ENCODE assay signal across 9 cellular contexts in the genomic region with DNA sequence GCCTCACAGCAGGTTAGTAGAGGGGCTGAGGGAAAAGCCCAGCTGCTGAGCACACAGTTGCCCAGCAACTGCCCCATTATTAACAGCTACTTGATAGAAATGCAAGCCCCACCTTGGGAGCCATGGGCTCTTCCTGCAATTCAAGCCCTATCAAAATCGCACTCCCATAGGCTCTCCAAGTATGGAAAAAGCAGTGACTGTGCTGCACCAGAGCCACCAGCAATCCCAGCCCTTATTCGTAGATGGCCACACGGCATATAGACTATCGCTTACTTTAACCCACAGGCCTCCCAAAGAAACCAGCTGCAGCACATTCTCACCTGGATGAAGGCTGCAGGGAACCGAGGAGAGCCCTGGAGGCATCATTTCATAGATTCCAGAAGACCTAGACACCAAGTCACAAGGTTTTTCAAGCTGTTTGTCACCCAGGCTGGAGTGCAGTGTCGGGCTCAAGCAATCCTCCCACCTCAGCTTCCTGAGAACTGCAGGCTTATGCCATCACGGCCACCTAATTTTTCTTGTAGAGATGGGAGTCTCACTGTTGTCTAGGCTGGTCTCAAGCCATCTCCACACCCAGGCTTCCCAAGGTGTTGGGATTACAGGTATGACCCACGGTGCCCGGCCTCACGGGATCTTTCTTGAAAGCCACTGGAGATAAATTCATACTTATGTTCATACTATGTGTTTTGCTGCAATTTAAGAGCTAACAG. TPM values are rescaled to one million over a fixed set of nuclear protein-coding genes. Genes with fewer than 3 reads are reported as not detected.
DNase-seq lines count a peak whose midpoint lies in the region; ATAC-seq and TF ChIP-seq lines count a peak whose summit lies in the region.
"Had no signal": no experiment of that assay in that cellular context is flagged by ENCODE, and none has a peak within 500 bp of the region (broad histone marks: within the 10 kb centered on the region; RNA-seq: fewer than 3 reads in every experiment).

No MANE protein-coding gene starts in this region.

- ATAC-seq in left lung (no peak), GM18861 (IDR thresholded peaks at IDR 0.05; ENCODE audit: unreplicated experiment) (no peak)

- H3K4me1 Mint-ChIP-seq in CD8-positive, alpha-beta memory T cell, result peaks cover 13 to 19% (median 18%) of the 10 kb centered on the region in 3 donors
- H3K4me1 Mint-ChIP-seq in activated T-cell treated with anti-CD3 and anti-CD28 coated beads, Interleukin-2, amount 50 U/mL, for 24 hours (ENCODE audit: low read depth), result peaks cover 28% of the 10 kb centered on the region

- H3K9me3 ChIP-seq in CD8-positive, alpha-beta memory T cell (ENCODE audit: low read length), result no peaks in the 10 kb centered on the region
- H3K9me3 ChIP-seq in HUES48 (ENCODE audit: control insufficient read depth, insufficient read depth, low read length), result no peaks in the 10 kb centered on the region
- H3K9me3 ChIP-seq in left lung, result no peaks in the 10 kb centered on the region
- H3K9me3 ChIP-seq in ascending aorta, result no peaks in the 10 kb centered on the region
- H3K9me3 ChIP-seq: SJSA1 had no signal

- CTCF ChIA-PET in CD8-positive, alpha-beta memory T cell (lab: Charles Lee), result interaction anchor here (0.7 to 4.8 kb wide), 22 partner anchors 10 to 350 kb away, joined by 3 to 37 read pairs (median 4); partner anchors contain the start of gene NCL
- CTCF ChIA-PET in HEK293T (lab: Yijun Ruan, JAX), result interaction anchor here (1.0 to 1.4 kb wide), 3 partner anchors 11 to 48 kb away, joined by 3 to 5 read pairs (median 4); no protein-coding TSS in a partner anchor

- H3K4me3 Mint-ChIP-seq in CD8-positive, alpha-beta memory T cell, result no peak overlapping the region
- H3K4me3 Mint-ChIP-seq in activated T-cell treated with anti-CD3 and anti-CD28 coated beads, Interleukin-2, amount 50 U/mL, for 24 hours, result peak overlapping the region; percentile 15

- H3K27me3 ChIP-seq in CD8-positive, alpha-beta memory T cell (ENCODE audit: insufficient read depth, low read length, poor library complexity, severe bottlenecking), result no peaks in the 10 kb centered on the region
- H3K27me3 ChIP-seq in HUES48 (ENCODE audit: control insufficient read depth, insufficient read depth, low read length), result no peaks in the 10 kb centered on the region
- no peaks in the 10 kb centered on the region for H3K27me3 ChIP-seq in left lung
- H3K27me3 ChIP-seq in ascending aorta, result no peaks in the 10 kb centered on the region
- H3K27me3 ChIP-seq: SJSA1 had no signal

- H3K4me3 ChIP-seq in CD8-positive, alpha-beta memory T cell (ENCODE audit: low read length), result no peak overlapping the region
- H3K4me3 ChIP-seq in HUES48 (ENCODE audit: low read depth, low read length) (no peak overlapping the region), left lung (no peak overlapping the region), ascending aorta (no peak overlapping the region)
- H3K4me3 ChIP-seq: SJSA1 had no signal

- no peak overlapping the region for H3K27ac ChIP-seq in CD8-positive, alpha-beta memory T cell (ENCODE audit: low read depth, low read length)
- H3K27ac ChIP-seq in HUES48 (ENCODE audit: low read depth, low read length) (peak overlapping the region; percentile 51), left lung (no peak overlapping the region), ascending aorta (peak overlapping the region in 1 of 2 donors; percentile 15)
- H3K27ac ChIP-seq: SJSA1 had no signal

- H3K36me3 Mint-ChIP-seq in CD8-positive, alpha-beta memory T cell, result peaks cover 5 to 62% (median 19%) of the 10 kb centered on the region in 3 donors
- H3K36me3 Mint-ChIP-seq in activated T-cell treated with anti-CD3 and anti-CD28 coated beads, Interleukin-2, amount 50 U/mL, for 24 hours (ENCODE audit: low read depth), result peaks cover 68% of the 10 kb centered on the region

- peak overlapping the region in 7 of 8 donors; percentile 14 to 81 (median 73) for H3K27ac Mint-ChIP-seq in CD8-positive, alpha-beta memory T cell
- H3K27ac Mint-ChIP-seq in activated T-cell treated with anti-CD3 and anti-CD28 coated beads, Interleukin-2, amount 50 U/mL, for 24 hours, result peak overlapping the region; percentile 83

- H3K27me3 Mint-ChIP-seq in CD8-positive, alpha-beta memory T cell, result peaks cover 0 to 2% of the 10 kb centered on the region in 2 donors
- H3K27me3 Mint-ChIP-seq in activated T-cell treated with anti-CD3 and anti-CD28 coated beads, Interleukin-2, amount 50 U/mL, for 24 hours, result no peaks in the 10 kb centered on the region

- H3K9me3 Mint-ChIP-seq in CD8-positive, alpha-beta memory T cell, result no peaks in the 10 kb centered on the region
- H3K9me3 Mint-ChIP-seq in activated T-cell treated with anti-CD3 and anti-CD28 coated beads, Interleukin-2, amount 50 U/mL, for 24 hours, result no peaks in the 10 kb centered on the region

- no peaks in the 10 kb centered on the region for H3K4me1 ChIP-seq in CD8-positive, alpha-beta memory T cell (ENCODE audit: insufficient read depth, low read length)
- H3K4me1 ChIP-seq in HUES48 (ENCODE audit: control insufficient read depth, insufficient read depth, low read length) (no peaks in the 10 kb centered on the region), left lung (peaks cover 0 to 12% of the 10 kb centered on the region in 2 donors), ascending aorta (no peaks in the 10 kb centered on the region)
- H3K4me1 ChIP-seq: SJSA1 had no signal

- POLR2A ChIA-PET in CD8-positive, alpha-beta memory T cell (lab: Charles Lee), result interaction anchor here (0.6 to 2.0 kb wide), 7 partner anchors 9 to 130 kb away, joined by 3 to 11 read pairs (median 7); partner anchors contain the start of gene NCL
- POLR2A ChIA-PET in HEK293T (lab: Yijun Ruan, JAX), result interaction anchor here (0.7 to 6.1 kb wide), 6 partner anchors 12 to 351 kb away, joined by 3 to 135 read pairs (median 5); partner anchors contain the start of gene NCL

- no peak overlapping the region for H3K9ac ChIP-seq in HUES48 (ENCODE audit: low read depth, low read length)

- intact Hi-C loops in left lung (cut with DNase I) (no loop called here), ascending aorta (cut with DNase I) (loop anchor here (2.0 to 5.0 kb wide), 2 partner anchors 226 to 348 kb away; no protein-coding TSS in a partner anchor)

- no peak for TF ChIP-seq CTCF in left lung (IDR thresholded peaks at IDR 0.05)
- TF ChIP-seq CTCF in ascending aorta (IDR thresholded peaks at IDR 0.05), result no peak

- peaks cover 55% of the 10 kb centered on the region for H3K36me3 ChIP-seq in CD8-positive, alpha-beta memory T cell (ENCODE audit: insufficient read depth, low read length)
- H3K36me3 ChIP-seq in HUES48 (ENCODE audit: control insufficient read depth, insufficient read depth, low read length) (peaks cover 54% of the 10 kb centered on the region), left lung (peaks cover 12 to 66% of the 10 kb centered on the region in 2 donors), ascending aorta (peaks cover 40 to 51% of the 10 kb centered on the region in 2 donors)

- peak in 1 of 5 donors; percentile 14 for DNase-seq in CD8-positive, alpha-beta memory T cell
- peak; percentile 58 for DNase-seq in activated T-cell treated with anti-CD3 and anti-CD28 coated beads, Interleukin-2, amount 50 U/mL, for 24 hours
- DNase-seq in left kidney (ENCODE audit: low read depth, low spot score), result peak; percentile 19
- DNase-seq in left lung, result no peak
- no peak for DNase-seq in HEK293T (ENCODE audit: extremely low spot score)
- no peak for DNase-seq in ascending aorta (ENCODE audit: low spot score in 2 of 2)

TF ChIP-seq in HEK293T, 16 proteins besides CTCF, POLR2A, EP300 and RAD21:
- TF ChIP-seq PKNOX1 (IDR thresholded peaks at IDR 0.05) (no peak), BHLHE40 (IDR thresholded peaks at IDR 0.05; ENCODE audit: borderline replicate concordance) (no peak), LEF1 (IDR thresholded peaks at IDR 0.05; ENCODE audit: borderline replicate concordance) (no peak), L3MBTL2 (conservative IDR thresholded peaks at IDR 0.05) (no peak), ZNF384 (IDR thresholded peaks at IDR 0.05) (no peak), FOXA1 (IDR thresholded peaks at IDR 0.05) (no peak), FOXK2 (IDR thresholded peaks at IDR 0.05) (no peak), FOXM1 (IDR thresholded peaks at IDR 0.05; ENCODE audit: borderline replicate concordance) (no peak), NFRKB (IDR thresholded peaks at IDR 0.05) (no peak), ARNT (IDR thresholded peaks at IDR 0.05) (no peak), CTBP1 (IDR thresholded peaks at IDR 0.05; ENCODE audit: borderline replicate concordance) (no peak), TARDBP (IDR thresholded peaks at IDR 0.05) (no peak), SP1 (IDR thresholded peaks at IDR 0.05) (no peak)

RNA-seq across cellular contexts. Expression of gene NCL, which starts 11.3 kb away (rescaled TPM):
- 1,000 to 10,000 TPM; 1,673 to 1,772 TPM for total RNA-seq in CD8-positive, alpha-beta memory T cell
- 568 TPM for polyA plus RNA-seq in CD8-positive, alpha-beta memory T cell
- total RNA-seq in left lung, result 100 to 1,000 TPM; 280 to 434 TPM
- 136 TPM for total RNA-seq in ascending aorta

RNA-seq across cellular contexts. Expression of gene B3GNT7, which starts 57.4 kb away (rescaled TPM):
- under 1 TPM; 0.13 to 0.16 TPM for total RNA-seq in CD8-positive, alpha-beta memory T cell
- 0.14 TPM for polyA plus RNA-seq in CD8-positive, alpha-beta memory T cell
- total RNA-seq in left lung (100 to 1,000 TPM in 1 of 2 donors, 10 to 100 TPM in 1; 32.6 to 107 TPM), ascending aorta (0.64 TPM)
- total RNA-seq: SJSA1 had no signal

Comparison
In these comparisons a context has a peak if more than half of its experiments do, and no peak if none do; other contexts are left out.
1. DNase-seq: peak in activated T-cell treated with anti-CD3 and anti-CD28 coated beads, Interleukin-2, amount 50 U/mL, for 24 hours (single experiment) and left kidney (single experiment); none in left lung (0 of 2), HEK293T (single experiment) and ascending aorta (0 of 2).
2. RNA of gene B3GNT7, which starts 57.4 kb away (total RNA-seq): 32.6 to 107 TPM in left lung; 0.64 TPM in ascending aorta (single experiment) and 0.13 to 0.16 TPM in CD8-positive, alpha-beta memory T cell; every median in the first group is over 10 times any median in the second.